In the genomic region with DNA sequence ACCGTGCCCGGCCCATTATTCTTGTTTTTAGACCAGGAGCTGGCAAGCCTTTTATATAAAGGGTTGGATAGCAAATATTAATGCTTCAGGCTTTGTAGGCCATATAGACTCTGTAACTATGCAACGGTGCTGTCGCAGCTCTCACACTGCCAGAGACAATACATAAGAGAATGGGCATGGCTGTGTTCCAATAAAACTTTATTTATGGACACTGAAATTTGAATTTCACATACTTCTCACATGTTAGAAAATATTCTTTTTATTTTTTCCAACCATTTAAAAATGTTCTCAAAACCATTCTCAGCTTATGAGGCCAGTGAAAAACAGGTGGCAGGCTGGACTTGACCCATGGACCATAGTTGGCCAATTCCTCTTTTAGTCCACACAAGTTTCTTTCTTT, we compare ENCODE assay signal across 31 cellular contexts.
"Had no signal": no experiment of that assay in that cellular context is flagged by ENCODE, and none has a peak within 500 bp of the region (broad histone marks: within the 10 kb centered on the region; RNA-seq: fewer than 3 reads in every experiment).

No MANE protein-coding gene starts in this region.

- H3K4me3 Mint-ChIP-seq: naive thymus-derived CD4-positive, alpha-beta T cell; natural killer cell; nephron; neural progenitor cell; stimulated activated memory B cell treated with anti-CD40 and anti-IgM and Interleukin-4, amounts not matched to agents 10 μg/mL and 1 μg/mL and 100 μg/mL, for 72 hours; stimulated activated naive CD8-positive, alpha-beta T cell treated with anti-CD3 and anti-CD28 coated beads, Interleukin-15, amount 100 ng/mL, for 72 hours; type B pancreatic cell had no signal

- H3K79me2 ChIP-seq: parathyroid adenoma had no signal

- H3K9me3 Mint-ChIP-seq: naive thymus-derived CD4-positive, alpha-beta T cell; natural killer cell; nephron; stimulated activated memory B cell treated with anti-CD40 and anti-IgM and Interleukin-4, amounts not matched to agents 10 μg/mL and 1 μg/mL and 100 μg/mL, for 72 hours; stimulated activated naive CD8-positive, alpha-beta T cell treated with anti-CD3 and anti-CD28 coated beads, Interleukin-15, amount 100 ng/mL, for 72 hours; type B pancreatic cell had no signal

- H3K9ac ChIP-seq: neural progenitor cell, parathyroid adenoma had no signal

- H3K27me3 ChIP-seq: neural progenitor cell, ovary, spleen, suprapubic skin, testis, tibial artery, transverse colon, upper lobe of right lung, uterus had no signal

- H3K4me3 ChIP-seq: neural progenitor cell, ovary, psoas muscle, skin epidermis, smooth muscle cell, spleen, suprapubic skin, testis, tibial artery, transverse colon, upper lobe of right lung, uterus had no signal

- H3K36me3 Mint-ChIP-seq: natural killer cell, neural progenitor cell, type B pancreatic cell had no signal

- H3K4me2 ChIP-seq: neural progenitor cell, smooth muscle cell had no signal

- H3K27me3 Mint-ChIP-seq: naive thymus-derived CD4-positive, alpha-beta T cell; progenitor cell of endocrine pancreas; stimulated activated memory B cell treated with anti-CD40 and anti-IgM and Interleukin-4, amounts not matched to agents 10 μg/mL and 1 μg/mL and 100 μg/mL, for 72 hours; stimulated activated naive CD8-positive, alpha-beta T cell treated with anti-CD3 and anti-CD28 coated beads, Interleukin-15, amount 100 ng/mL, for 72 hours; type B pancreatic cell had no signal

- ATAC-seq: naive thymus-derived CD4-positive, alpha-beta T cell; natural killer cell; psoas muscle; right cardiac atrium; sciatic nerve; stimulated activated memory B cell treated with anti-CD40 and anti-IgM and Interleukin-4, amounts not matched to agents 10 μg/mL and 1 μg/mL and 100 μg/mL, for 72 hours; stimulated activated naive CD8-positive, alpha-beta T cell treated with anti-CD3 and anti-CD28 coated beads, Interleukin-15, amount 100 ng/mL, for 72 hours; stimulated activated naive CD8-positive, alpha-beta T cell treated with anti-CD3 and anti-CD28 coated beads, Interleukin-15, Interleukin-2, amounts not matched to agents 100 U/mL and 50 U/mL, for 24 hours; upper lobe of right lung had no signal

- H3K27ac ChIP-seq: neural progenitor cell, ovary, parathyroid adenoma, psoas muscle, skin epidermis, spleen, suprapubic skin, testis, tibial artery, transverse colon, upper lobe of right lung, uterus had no signal

- H3K27ac Mint-ChIP-seq: naive thymus-derived CD4-positive, alpha-beta T cell; natural killer cell; nephron; neural progenitor cell; stimulated activated memory B cell treated with anti-CD40 and anti-IgM and Interleukin-4, amounts not matched to agents 10 μg/mL and 1 μg/mL and 100 μg/mL, for 72 hours; stimulated activated naive CD8-positive, alpha-beta T cell treated with anti-CD3 and anti-CD28 coated beads, Interleukin-15, amount 100 ng/mL, for 72 hours; type B pancreatic cell had no signal

- H2AFZ ChIP-seq: neural progenitor cell, parathyroid adenoma had no signal

- H3K9me3 ChIP-seq: ovary, psoas muscle, spleen, suprapubic skin, testis, tibial artery, transverse colon, upper lobe of right lung, uterus had no signal

- H3K4me1 Mint-ChIP-seq: natural killer cell; nephron; neural progenitor cell; stimulated activated memory B cell treated with anti-CD40 and anti-IgM and Interleukin-4, amounts not matched to agents 10 μg/mL and 1 μg/mL and 100 μg/mL, for 72 hours; stimulated activated naive CD8-positive, alpha-beta T cell treated with anti-CD3 and anti-CD28 coated beads, Interleukin-15, amount 100 ng/mL, for 72 hours had no signal

- H3K4me1 ChIP-seq: neural progenitor cell, parathyroid adenoma, psoas muscle, spleen, suprapubic skin, testis, tibial artery, transverse colon, upper lobe of right lung, uterus had no signal

- DNase-seq: naive thymus-derived CD4-positive, alpha-beta T cell; natural killer cell; occipital lobe; ovary; psoas muscle; right cardiac atrium; spleen; stimulated activated CD4-positive, alpha-beta T cell treated with anti-CD3 and anti-CD28 coated beads, Interleukin-12 subunit alpha, Interleukin-12 subunit beta, amount 100 ng/mL, for 4 hours; stimulated activated CD4-positive, alpha-beta T cell treated with anti-CD3 and anti-CD28 coated beads, Interleukin-1b, Interleukin-23, amount 100 ng/mL, for 48 hours; stimulated activated CD4-positive, alpha-beta T cell treated with anti-CD3 and anti-CD28 coated beads, Interleukin-4, amount 100 ng/mL, for 1 hour; stimulated activated CD4-positive, alpha-beta T cell treated with anti-CD3 and anti-CD28 coated beads, Interleukin-4, amount 100 ng/mL, for 4 hours; stimulated activated CD8-positive, alpha-beta memory T cell treated with anti-CD3 and anti-CD28 coated beads, Interleukin-4, amount 100 ng/mL, for 48 hours; stimulated activated naive CD4-positive, alpha-beta T cell; stimulated activated naive CD8-positive, alpha-beta T cell treated with anti-CD3 and anti-CD28 coated beads, Interleukin-15, amount 100 ng/mL, for 72 hours; stimulated activated naive CD8-positive, alpha-beta T cell treated with anti-CD3 and anti-CD28 coated beads, Interleukin-15, Interleukin-2, amounts not matched to agents 100 U/mL and 50 U/mL, for 24 hours; substantia nigra; testis; tibial artery; transverse colon; uterus had no signal

- H3K36me3 ChIP-seq: neural progenitor cell, ovary, transverse colon, uterus had no signal
